In the genomic region with DNA sequence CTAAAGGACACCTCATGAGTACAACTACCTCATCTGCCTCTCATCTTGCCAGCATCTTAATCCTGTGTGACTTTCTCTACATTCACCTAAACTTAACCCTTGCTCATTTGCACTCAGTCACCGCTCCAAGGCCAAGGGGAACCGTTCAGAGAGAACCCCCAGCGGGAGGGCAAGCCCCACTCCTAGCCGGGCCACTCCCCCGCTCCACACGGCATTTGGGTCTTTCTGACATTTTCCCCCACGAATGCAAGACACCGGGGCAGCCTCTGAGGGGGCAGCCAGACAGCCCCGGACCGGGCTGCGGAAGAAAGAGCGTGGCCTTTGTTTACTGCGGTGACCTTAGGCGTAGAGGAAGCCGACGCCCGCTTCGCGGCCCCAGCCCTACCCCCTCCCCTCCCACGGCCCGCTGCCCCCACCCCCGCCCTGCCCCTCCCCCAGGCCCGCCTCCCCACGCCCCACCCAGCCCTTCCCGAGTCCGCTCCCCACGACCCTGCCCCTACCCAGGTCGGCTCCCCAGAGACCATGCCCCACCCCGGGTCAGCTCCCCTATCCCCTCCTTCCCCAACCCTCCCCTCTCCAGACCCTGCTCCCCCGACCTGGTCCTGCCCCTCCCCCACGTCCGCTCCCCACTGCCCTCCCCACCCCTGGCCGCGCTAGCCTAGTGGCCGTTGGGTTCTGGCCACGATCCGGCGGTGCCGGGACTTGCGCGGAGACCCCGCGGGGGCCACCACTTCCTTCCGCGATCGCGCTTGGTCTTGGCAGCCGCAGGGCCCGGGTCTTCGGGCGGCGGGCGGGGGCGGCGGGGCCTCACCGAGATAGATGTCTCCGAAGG, we compare ENCODE assay signal across 8 cellular contexts. TPM values are rescaled to one million over a fixed set of nuclear protein-coding genes. Genes with fewer than 3 reads are reported as not detected.
A peak's percentile ranks its signal among the peaks of the same experiment; 100 is the strongest.
DNase-seq lines count a peak whose midpoint lies in the region; ATAC-seq and TF ChIP-seq lines count a peak whose summit lies in the region.

No MANE protein-coding gene starts in this region.

- H3K27ac ChIP-seq in ectodermal cell (ENCODE audit: insufficient read depth, low read depth, low read length, poor library complexity, severe bottlenecking) (peak overlapping the region; percentile 100), mesodermal cell (ENCODE audit: low read depth, low read length, severe bottlenecking) (peak overlapping the region; percentile 100), testis (peak overlapping the region; percentile 95 to 100)

- intact Hi-C loops in testis (cut with DNase I; ENCODE audit: low total_unique reads), result no loop called here

- H3K4me1 ChIP-seq in ectodermal cell (ENCODE audit: control insufficient read depth, insufficient read depth, low read length) (peaks cover 9% of the 10 kb centered on the region), mesodermal cell (ENCODE audit: control insufficient read depth, insufficient read depth, low read length, poor library complexity, severe bottlenecking) (peaks cover 21% of the 10 kb centered on the region), testis (peaks cover 41% of the 10 kb centered on the region)

- ATAC-seq in HG03342 (IDR thresholded peaks at IDR 0.05; ENCODE audit: unreplicated experiment) (peak; percentile 22), HG03469 (IDR thresholded peaks at IDR 0.05; ENCODE audit: unreplicated experiment) (no peak)

- TF ChIP-seq CTCF in GM10266 (IDR thresholded peaks at IDR 0.05; ENCODE audit: control insufficient read depth, insufficient read depth, low read depth, missing control alignments), result no peak
- TF ChIP-seq CTCF in testis (IDR thresholded peaks at IDR 0.05), result no peak

- DNase-seq in GM10266 (ENCODE audit: extremely low spot score) (peak; percentile 69), testis (peak; percentile 54), SHP77 treated with DMSO at 0.1 percent for 48 hours (lab: John Stamatoyannopoulos, UW) (no peak)
- peak; percentile 53 for DNase-seq in activated CD4-positive, CD25-positive, alpha-beta regulatory T cell treated with anti-CD3 and anti-CD28 coated beads, Interleukin-2, amount 50 U/mL, for 72 hours

- WGBS in ectodermal cell, 2 experiments, result 0% methylated on average over 47 to 52 of the region's 57 CpGs
- WGBS in mesodermal cell (ENCODE audit: insufficient coverage in 2 of 2), 2 experiments, result 0% methylated on average over 23 to 31 of the region's 57 CpGs
- WGBS in testis, 2 donors, result 0 to 1% methylated on average over 26 to 54 of the region's 57 CpGs

- no peak for TF ChIP-seq POLR2A in testis (IDR thresholded peaks at IDR 0.05)

- H3K4me3 ChIP-seq in ectodermal cell (ENCODE audit: insufficient read depth, low read depth, low read length) (peak overlapping the region; percentile 91), mesodermal cell (ENCODE audit: extremely low read depth, insufficient read depth, low read length, poor library complexity, severe bottlenecking) (peak overlapping the region; percentile 90), testis (peak overlapping the region; percentile 91 to 99)

- H3K9me3 ChIP-seq in ectodermal cell (ENCODE audit: control insufficient read depth, low read length) (no peaks in the 10 kb centered on the region), mesodermal cell (ENCODE audit: control insufficient read depth, low read length) (no peaks in the 10 kb centered on the region), testis (no peaks in the 10 kb centered on the region)

- H3K27me3 ChIP-seq in ectodermal cell (ENCODE audit: control insufficient read depth, insufficient read depth, low read length, poor library complexity, severe bottlenecking), result peaks cover 8% of the 10 kb centered on the region
- no peaks in the 10 kb centered on the region for H3K27me3 ChIP-seq in testis

- H3K36me3 ChIP-seq in ectodermal cell (ENCODE audit: control insufficient read depth, insufficient read depth, low read length) (peaks cover 15% of the 10 kb centered on the region), mesodermal cell (ENCODE audit: control insufficient read depth, insufficient read depth, low read length) (peaks cover 45% of the 10 kb centered on the region), testis (ENCODE audit: low read depth, missing control alignments) (no peaks in the 10 kb centered on the region)

RNA-seq across cellular contexts. Expression of gene CSNK1D, which starts 0.8 kb away (rescaled TPM):
- 133 TPM for polyA plus RNA-seq in ectodermal cell (2013, experiment 1 of 4)
- 144 TPM for polyA plus RNA-seq in ectodermal cell (2013, experiment 2 of 4)
- polyA plus RNA-seq in ectodermal cell (2013, experiment 3 of 4), result 87.0 TPM
- polyA plus RNA-seq in ectodermal cell (2013, experiment 4 of 4), result 106 TPM
- 108 TPM for polyA plus RNA-seq in mesodermal cell (2013, experiment 1 of 2)
- 105 TPM for polyA plus RNA-seq in mesodermal cell (2013, experiment 2 of 2)
- total RNA-seq in testis, result 100 to 1,000 TPM; 137 to 179 TPM
- polyA plus RNA-seq in testis (ENCODE audit: insufficient read depth, low read depth, low replicate concordance), result 178 TPM

RNA-seq across cellular contexts. Expression of gene SLC16A3, which starts 43.9 kb away (rescaled TPM):
- polyA plus RNA-seq in ectodermal cell (2013, experiment 1 of 4), result 5.1 TPM
- polyA plus RNA-seq in ectodermal cell (2013, experiment 2 of 4), result 2.7 TPM
- polyA plus RNA-seq in ectodermal cell (2013, experiment 3 of 4), result 10.1 TPM
- 4.6 TPM for polyA plus RNA-seq in ectodermal cell (2013, experiment 4 of 4)
- polyA plus RNA-seq in mesodermal cell (2013, experiment 1 of 2), result 107 TPM
- polyA plus RNA-seq in mesodermal cell (2013, experiment 2 of 2), result 93.4 TPM
- 10 to 100 TPM; 67.7 to 71.4 TPM for total RNA-seq in testis
- 70.6 TPM for polyA plus RNA-seq in testis (ENCODE audit: insufficient read depth, low read depth, low replicate concordance)

RNA-seq across cellular contexts. Expression of gene CD7, which starts 44.7 kb away (rescaled TPM):
- polyA plus RNA-seq in ectodermal cell (2013, experiment 1 of 4), result 0.31 TPM
- 0.57 TPM for polyA plus RNA-seq in ectodermal cell (2013, experiment 2 of 4)
- 0.75 TPM for polyA plus RNA-seq in ectodermal cell (2013, experiment 3 of 4)
- polyA plus RNA-seq in ectodermal cell (2013, experiment 4 of 4), result 0.69 TPM
- 2.2 TPM for polyA plus RNA-seq in mesodermal cell (2013, experiment 1 of 2)
- 0.86 TPM for polyA plus RNA-seq in mesodermal cell (2013, experiment 2 of 2)
- 1 to 10 TPM in 1 of 2 donors, under 1 TPM in 1; 0.55 to 2.3 TPM for total RNA-seq in testis
- 3.0 TPM for polyA plus RNA-seq in testis (ENCODE audit: insufficient read depth, low read depth, low replicate concordance)
